ENCODE assay signal across 9 cellular contexts in the genomic region with DNA sequence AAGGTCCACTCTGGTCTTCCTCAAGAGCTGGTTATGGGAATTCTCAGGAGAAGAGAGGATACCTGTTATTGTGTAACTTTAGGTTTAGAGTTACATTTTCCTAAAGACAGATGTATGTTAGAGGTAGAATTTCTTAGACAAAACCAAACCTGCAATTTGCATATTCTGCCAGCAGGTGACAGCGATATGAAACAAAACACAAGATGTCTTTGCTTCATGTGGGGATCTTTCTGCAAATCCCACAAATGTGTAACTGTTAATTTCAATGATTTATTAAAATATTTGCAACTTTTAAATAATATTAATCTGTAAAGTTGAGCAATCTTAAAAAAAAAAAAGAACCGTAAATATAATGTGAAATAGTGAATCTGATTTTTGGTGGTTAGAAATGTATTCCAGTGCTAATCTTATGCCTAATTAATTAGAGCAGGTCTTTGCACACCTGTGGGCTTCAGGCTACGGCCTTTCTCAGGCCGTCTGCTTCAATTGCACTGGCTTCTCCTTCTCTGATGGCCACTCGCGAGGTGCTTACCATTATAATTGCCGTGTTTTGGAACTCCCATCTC. TPM values are rescaled to one million over a fixed set of nuclear protein-coding genes. Genes with fewer than 3 reads are reported as not detected.
A peak's percentile ranks its signal among the peaks of the same experiment; 100 is the strongest.
DNase-seq lines count a peak whose midpoint lies in the region; ATAC-seq and TF ChIP-seq lines count a peak whose summit lies in the region.
"Had no signal": no experiment of that assay in that cellular context is flagged by ENCODE, and none has a peak within 500 bp of the region (broad histone marks: within the 10 kb centered on the region; RNA-seq: fewer than 3 reads in every experiment).

No MANE protein-coding gene starts in this region.

- H3K27me3 ChIP-seq in heart right ventricle (no peaks in the 10 kb centered on the region), heart left ventricle (no peaks in the 10 kb centered on the region)

- H3K36me3 Mint-ChIP-seq in type B pancreatic cell: no peaks in the 10 kb centered on the region

- intact Hi-C loops in heart right ventricle (cut with DNase I) (loop anchor here in 1 of 10 donors (10.0 kb wide), 1 partner anchor 301 kb away; no protein-coding TSS in a partner anchor), heart left ventricle (cut with DNase I) (no loop called here)

- no peak overlapping the region for H3K4me3 ChIP-seq in heart right ventricle
- no peak overlapping the region for H3K4me3 ChIP-seq in heart left ventricle
- H3K4me3 ChIP-seq in epithelial cell of proximal tubule (ENCODE audit: low read depth, low read length): no peak overlapping the region

- no peak overlapping the region for H3K27ac ChIP-seq in heart right ventricle
- no peak overlapping the region for H3K27ac ChIP-seq in heart left ventricle

- H3K27me3 Mint-ChIP-seq in type B pancreatic cell: peaks cover 9% of the 10 kb centered on the region

- H3K9me3 ChIP-seq in heart right ventricle (peaks cover 0 to 14% (median 0%) of the 10 kb centered on the region in 11 donors), heart left ventricle (peaks cover 0 to 12% (median 3%) of the 10 kb centered on the region in 12 donors)

- 89 to 92% methylated on average over 7 of the region's 7 CpGs for WGBS in heart right ventricle, 2 donors
- 91 to 95% (median 93%) methylated on average over 7 of the region's 7 CpGs for WGBS in heart left ventricle, 4 donors

- H3K4me3 Mint-ChIP-seq in type B pancreatic cell: no peak overlapping the region
- H3K4me3 Mint-ChIP-seq: activated T-cell treated with anti-CD3 and anti-CD28 coated beads, Interleukin-2, amount 50 U/mL, for 4 hours had no signal

- TF ChIP-seq POLR2A in heart left ventricle (IDR thresholded peaks at IDR 0.05): no peak

- TF ChIP-seq CTCF in heart right ventricle (IDR thresholded peaks at IDR 0.05) (peak in 5 of 9 donors; percentile 6 to 27 (median 17)), heart left ventricle (IDR thresholded peaks at IDR 0.05) (peak in 5 of 12 donors; percentile 7 to 35 (median 17)), epithelial cell of proximal tubule (conservative IDR thresholded peaks at IDR 0.05; ENCODE audit: low read depth, low read length) (peak; percentile 66), type B pancreatic cell (conservative IDR thresholded peaks at IDR 0.05) (peak; percentile 72)

- H3K4me1 ChIP-seq in heart right ventricle: peaks cover 0 to 4% (median 0%) of the 10 kb centered on the region in 9 donors
- H3K4me1 ChIP-seq in heart left ventricle: no peaks in the 10 kb centered on the region

- ATAC-seq in heart right ventricle (no peak), heart left ventricle (no peak), GM19467 (IDR thresholded peaks at IDR 0.05; ENCODE audit: unreplicated experiment) (no peak)
- ATAC-seq: activated T-cell treated with anti-CD3 and anti-CD28 coated beads, Interleukin-2, amount 50 U/mL, for 4 hours had no signal

- H3K4me1 Mint-ChIP-seq in type B pancreatic cell (ENCODE audit: unreplicated experiment): no peaks in the 10 kb centered on the region

- H3K27ac Mint-ChIP-seq in type B pancreatic cell: no peak overlapping the region

- no peaks in the 10 kb centered on the region for H3K36me3 ChIP-seq in heart right ventricle
- no peaks in the 10 kb centered on the region for H3K36me3 ChIP-seq in heart left ventricle

- H3K9me3 Mint-ChIP-seq in type B pancreatic cell: no peaks in the 10 kb centered on the region

- no peak for DNase-seq in heart right ventricle
- no peak for DNase-seq in heart left ventricle
- DNase-seq in OCI-M1 (lab: John Stamatoyannopoulos, UW): peak; percentile 20
- no peak for DNase-seq in epithelial cell of proximal tubule (ENCODE audit: low read depth)
- DNase-seq in type B pancreatic cell (ENCODE audit: extremely low spot score, unreplicated experiment): no peak
- DNase-seq in cerebellar cortex (ENCODE audit: low spot score): no peak
- no peak for DNase-seq in glomerular visceral epithelial cell (ENCODE audit: extremely low spot score)
- DNase-seq: activated T-cell treated with anti-CD3 and anti-CD28 coated beads, Interleukin-2, amount 50 U/mL, for 4 hours had no signal

RNA-seq across cellular contexts. Expression of gene FAM78B, which starts 33.4 kb away (rescaled TPM):
- total RNA-seq in heart right ventricle (1 to 10 TPM; 1.9 to 5.4 (median 2.8) TPM), heart left ventricle (1 to 10 TPM; 1.3 to 9.4 (median 2.8) TPM), epithelial cell of proximal tubule (not detected in 2 replicates), type B pancreatic cell (ENCODE audit: low replicate concordance) (2.6 and 2.9 TPM in 2 replicates)
- polyA plus RNA-seq in heart right ventricle (1 to 10 TPM; 1.4 to 1.5 TPM), heart left ventricle (1 to 10 TPM; 1.2 to 2.2 TPM)
